Comparison of ENCODE assay signal across 30 cellular contexts in the genomic region with DNA sequence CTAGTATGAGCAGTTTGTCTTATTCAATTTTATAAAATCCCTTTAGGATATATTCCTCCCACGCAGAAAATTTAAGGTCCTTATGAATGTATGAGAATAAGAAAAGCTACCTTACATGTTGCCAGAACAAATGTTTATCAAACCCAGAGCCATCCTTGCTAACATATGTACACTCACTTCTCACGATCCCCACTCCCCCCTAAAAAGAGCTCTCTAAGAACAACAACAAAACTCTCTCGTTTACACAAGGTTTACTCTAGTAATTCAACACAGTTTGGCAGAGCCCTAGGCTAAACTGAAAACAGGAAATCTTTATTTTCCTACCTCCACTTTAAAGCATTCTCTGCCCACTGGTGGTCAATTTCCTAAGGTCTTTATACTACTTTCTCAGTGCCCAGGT.
DNase-seq lines count a peak whose midpoint lies in the region; ATAC-seq and TF ChIP-seq lines count a peak whose summit lies in the region.
"Had no signal": no experiment of that assay in that cellular context is flagged by ENCODE, and none has a peak within 500 bp of the region (broad histone marks: within the 10 kb centered on the region; RNA-seq: fewer than 3 reads in every experiment).

No MANE protein-coding gene starts in this region.

- TF ChIP-seq CTCF in osteoblast (IDR thresholded peaks at IDR 0.05; ENCODE audit: extremely low read depth, low read depth, low read length) (no peak), left lung (IDR thresholded peaks at IDR 0.05) (no peak)

- H3K4me3 ChIP-seq in adipocyte (ENCODE audit: low read length), result no peak overlapping the region
- H3K4me3 ChIP-seq in osteoblast (ENCODE audit: insufficient read depth, low read length), result no peak overlapping the region
- H3K4me3 ChIP-seq in left lung, result no peak overlapping the region
- H3K4me3 ChIP-seq: GM12878, HAP-1, neural progenitor cell, right atrium auricular region, stomach, thyroid gland, uterus had no signal

- H3K27me3 ChIP-seq in adipocyte (replicated peaks; ENCODE audit: control insufficient read depth, insufficient read depth, low read length), result no peaks in the 10 kb centered on the region
- H3K27me3 ChIP-seq in osteoblast (ENCODE audit: insufficient read depth, low read length), result no peaks in the 10 kb centered on the region
- no peaks in the 10 kb centered on the region for H3K27me3 ChIP-seq in left lung
- H3K27me3 ChIP-seq: neural progenitor cell, right atrium auricular region, stomach, thyroid gland, uterus had no signal

- no peaks in the 10 kb centered on the region for H3K79me2 ChIP-seq in osteoblast (ENCODE audit: insufficient read depth, low read length)

- no peak overlapping the region for H3K9ac ChIP-seq in adipocyte (ENCODE audit: low read length)
- H3K9ac ChIP-seq: neural progenitor cell had no signal

- H4K20me1 ChIP-seq in osteoblast (ENCODE audit: insufficient read depth, low read length), result no peaks in the 10 kb centered on the region

- H3K36me3 ChIP-seq in adipocyte (ENCODE audit: control insufficient read depth, insufficient read depth, low read length, severe bottlenecking) (no peaks in the 10 kb centered on the region), osteoblast (ENCODE audit: insufficient read depth, low read length) (no peaks in the 10 kb centered on the region), left lung (no peaks in the 10 kb centered on the region)
- H3K36me3 ChIP-seq: HAP-1, neural progenitor cell, right atrium auricular region, stomach, thyroid gland, uterus had no signal

- H3K4me1 ChIP-seq in adipocyte (ENCODE audit: control insufficient read depth, insufficient read depth, low read length) (no peaks in the 10 kb centered on the region), osteoblast (ENCODE audit: insufficient read depth, low read length) (peaks cover 11% of the 10 kb centered on the region), left lung (no peaks in the 10 kb centered on the region)
- H3K4me1 ChIP-seq: HAP-1, neural progenitor cell, right atrium auricular region, stomach, thyroid gland, uterus had no signal

- H3K27ac ChIP-seq in epithelial cell of prostate (peak overlapping the region; percentile 28), osteoblast (ENCODE audit: low read depth, low read length) (peak overlapping the region; percentile 69), left lung (no peak overlapping the region)
- H3K27ac ChIP-seq: neural progenitor cell, right atrium auricular region, stomach, thyroid gland, uterus had no signal

- no peak overlapping the region for H3K4me2 ChIP-seq in osteoblast (ENCODE audit: insufficient read depth, low read length)
- H3K4me2 ChIP-seq: neural progenitor cell had no signal

- DNase-seq in EL (peak; percentile 7), adipocyte (ENCODE audit: low read depth) (peak; percentile 51), epithelial cell of prostate (ENCODE audit: low read depth, low spot score) (no peak), osteoblast (ENCODE audit: insufficient read length, low spot score, missing footprints) (no peak), T1000 (lab: John Stamatoyannopoulos, UW) (no peak), left lung (no peak)
- DNase-seq: ACHN; activated CD4-positive, alpha-beta memory T cell treated with anti-CD3 and anti-CD28 coated beads for 36 hours; activated CD4-positive, CD25-positive, alpha-beta regulatory T cell treated with anti-CD3 and anti-CD28 coated beads, Interleukin-2, amount 50 U/mL, for 72 hours; activated naive CD4-positive, alpha-beta T cell treated with anti-CD3 and anti-CD28 coated beads for 36 hours; CD4-positive, alpha-beta memory T cell; immature natural killer cell; Karpas-422; left colon; NCI-H1417; NCI-H2081; NCI-H2227 treated with DMSO at 0.1 percent for 48 hours; Right ventricle myocardium superior; stimulated activated CD4-positive, alpha-beta T cell treated with anti-CD3 and anti-CD28 coated beads, Interleukin-2, amount 100 ng/mL, for 48 hours; stomach; T-helper 2 cell; thyroid gland; uterus had no signal

- intact Hi-C loops in left lung (cut with DNase I), result no loop called here

- no peaks in the 10 kb centered on the region for H3K9me3 ChIP-seq in adipocyte (ENCODE audit: control insufficient read depth, low read length)
- H3K9me3 ChIP-seq in osteoblast (ENCODE audit: low read depth, low read length), result no peaks in the 10 kb centered on the region
- no peaks in the 10 kb centered on the region for H3K9me3 ChIP-seq in left lung
- H3K9me3 ChIP-seq: HAP-1, right atrium auricular region, stomach, thyroid gland, uterus had no signal

- no peak overlapping the region for H2AFZ ChIP-seq in osteoblast (ENCODE audit: low read length)
- H2AFZ ChIP-seq: neural progenitor cell had no signal

- no peak for ATAC-seq in HG03045 (IDR thresholded peaks at IDR 0.05; ENCODE audit: unreplicated experiment)
- no peak for ATAC-seq in HG02981 (IDR thresholded peaks at IDR 0.05; ENCODE audit: unreplicated experiment)
- ATAC-seq in left lung, result no peak
- ATAC-seq: GM12878, left colon, Panc1 had no signal

Comparison
In these comparisons a context has a peak if more than half of its experiments do, and no peak if none do; other contexts are left out.
1. DNase-seq: peak in EL (single experiment) and adipocyte (single experiment); none in epithelial cell of prostate (single experiment), osteoblast (single experiment), T1000 (single experiment) and left lung (0 of 2).
2. H3K27ac ChIP-seq: peak in epithelial cell of prostate (single experiment) and osteoblast (single experiment); none in left lung (0 of 2).